In the genomic region with DNA sequence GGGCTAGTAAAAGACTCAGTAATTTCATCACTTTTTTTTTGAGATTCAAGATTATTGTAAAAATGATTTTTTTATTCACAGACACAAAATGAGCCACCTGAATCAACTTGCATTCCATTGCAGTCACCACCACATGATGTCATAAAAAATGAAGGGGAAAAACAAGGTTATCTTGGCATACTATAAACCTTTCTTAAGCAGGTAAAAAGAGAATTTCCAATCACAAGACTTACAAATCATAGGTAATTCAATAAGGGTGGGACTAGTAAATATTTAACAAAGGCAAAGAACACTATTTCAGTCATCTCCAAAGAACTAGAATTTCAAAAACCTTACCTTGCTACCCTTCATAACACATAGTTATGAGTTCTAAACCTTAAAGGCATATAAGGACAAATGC, we compare ENCODE assay signal across 29 cellular contexts. TPM values are rescaled to one million over a fixed set of nuclear protein-coding genes. Genes with fewer than 3 reads are reported as not detected.
"Had no signal": no experiment of that assay in that cellular context is flagged by ENCODE, and none has a peak within 500 bp of the region (broad histone marks: within the 10 kb centered on the region; RNA-seq: fewer than 3 reads in every experiment).

No MANE protein-coding gene starts in this region.

- H3K36me3 ChIP-seq: pancreas, prostate gland, spleen, stomach, thoracic aorta, thyroid gland, tibial nerve, upper lobe of left lung, vagina had no signal

- H3K4me1 ChIP-seq: prostate gland, thyroid gland, tibial nerve, vagina had no signal

- H3K27ac ChIP-seq: neutrophil, pancreas, prostate gland, skin epidermis, spleen, stomach, thoracic aorta, thyroid gland, tibial nerve, upper lobe of left lung, vagina had no signal

- DNase-seq: naive B cell; naive thymus-derived CD8-positive, alpha-beta T cell; nephron progenitor cell; nucleus accumbens; pancreas; right cardiac atrium; spleen; stimulated activated CD4-positive, alpha-beta T cell treated with anti-CD3 and anti-CD28 coated beads, Interleukin-12 subunit alpha, Interleukin-12 subunit beta, amount 100 ng/mL, for 4 hours; stimulated activated CD4-positive, alpha-beta T cell treated with anti-CD3 and anti-CD28 coated beads, Interleukin-1b, Interleukin-23, amount 100 ng/mL, for 48 hours; stimulated activated CD4-positive, alpha-beta T cell treated with anti-CD3 and anti-CD28 coated beads, Interleukin-4, amount 100 ng/mL, for 1 hour; stimulated activated CD4-positive, alpha-beta T cell treated with anti-CD3 and anti-CD28 coated beads, Interleukin-4, amount 100 ng/mL, for 4 hours; stimulated activated naive B cell treated with anti-CD40 and anti-IgM and Interleukin-4, amounts not matched to agents 10 μg/mL and 1 μg/mL and 100 μg/mL, for 72 hours; stimulated activated naive CD4-positive, alpha-beta T cell treated with Interleukin-2 at 50 U/mL for 16 hours; stomach; thyroid gland; upper lobe of left lung had no signal

- FAIRE-seq: pancreas, urothelium cell line had no signal

- H3K4me3 ChIP-seq: pancreas, prostate gland, skin epidermis, smooth muscle cell, spleen, stomach, thoracic aorta, thyroid gland, tibial nerve, upper lobe of left lung, vagina had no signal

- H3K4me2 ChIP-seq: smooth muscle cell had no signal

- H3K27me3 ChIP-seq: neutrophil, pancreas, spleen, stomach, thyroid gland, tibial nerve, upper lobe of left lung, vagina had no signal

- ATAC-seq: naive thymus-derived CD8-positive, alpha-beta T cell; natural killer cell treated with Interleukin-12 subunit alpha and Interleukin-12 subunit beta and Interleukin-15 and Interleukin-18, amount 100 ng/mL, for 72 hours; pancreas; right cardiac atrium; sciatic nerve; stimulated activated effector memory CD8-positive, alpha-beta T cell treated with anti-CD3 and anti-CD28 coated beads, Interleukin-12 subunit alpha, Interleukin-12 subunit beta, amount 100 ng/mL, for 72 hours; stimulated activated naive B cell treated with anti-CD40 and anti-IgM and Interleukin-4, amounts not matched to agents 10 μg/mL and 1 μg/mL and 100 μg/mL, for 72 hours had no signal

- H3K9me3 ChIP-seq: neutrophil, pancreas, prostate gland, spleen, stomach, thoracic aorta, thyroid gland, tibial nerve, upper lobe of left lung, vagina had no signal

RNA-seq across cellular contexts. Expression of a gene that starts 30.7 kb away (rescaled TPM):
- total RNA-seq: naive thymus-derived CD8-positive, alpha-beta T cell; neural crest cell; osteocyte had no signal
- polyA plus RNA-seq: naive thymus-derived CD8-positive, alpha-beta T cell; smooth muscle cell had no signal
